In the genomic region with DNA sequence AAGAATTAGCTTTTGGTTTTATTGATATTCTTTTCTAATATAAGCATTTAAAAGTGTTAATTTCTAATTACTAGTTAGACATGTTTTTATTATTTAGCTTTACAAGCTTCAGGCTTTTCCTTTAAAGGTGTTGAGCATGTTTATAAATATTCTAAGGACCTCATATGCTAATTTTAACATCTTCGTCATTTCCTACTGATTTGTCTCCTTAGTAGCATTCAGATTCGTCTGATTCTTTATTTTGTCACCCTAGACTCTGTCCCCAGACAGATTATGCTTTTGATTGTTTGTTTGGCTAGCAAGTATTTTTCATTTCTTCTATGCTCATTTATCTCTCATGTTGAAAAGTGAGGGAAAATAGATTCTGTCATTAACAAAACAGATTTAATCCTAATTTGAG, we compare ENCODE assay signal across 21 cellular contexts. TPM values are rescaled to one million over a fixed set of nuclear protein-coding genes. Genes with fewer than 3 reads are reported as not detected.
DNase-seq lines count a peak whose midpoint lies in the region; ATAC-seq, FAIRE-seq and TF ChIP-seq lines count a peak whose summit lies in the region.
"Had no signal": no experiment of that assay in that cellular context is flagged by ENCODE, and none has a peak within 500 bp of the region (broad histone marks: within the 10 kb centered on the region; RNA-seq: fewer than 3 reads in every experiment).

No MANE protein-coding gene starts in this region.

- H3K27me3 ChIP-seq in CD4-positive, CD25-positive, alpha-beta regulatory T cell (ENCODE audit: control insufficient read depth, insufficient read depth, low read length): no peaks in the 10 kb centered on the region
- no peaks in the 10 kb centered on the region for H3K27me3 ChIP-seq in gastrocnemius medialis
- H3K27me3 ChIP-seq: BE2C, SJCRH30 had no signal

- ATAC-seq in CD4-positive, CD25-positive, alpha-beta regulatory T cell (ENCODE audit: low read depth in 2 of 2): no peak
- ATAC-seq in left ventricle myocardium superior (peak; percentile 62), gastrocnemius medialis (peak; percentile 81 to 92)
- ATAC-seq: A549 had no signal

- no peak for FAIRE-seq in RCC 7860 (lab: Jason Lieb, UNC)
- FAIRE-seq: A549 had no signal

- H3K36me3 Mint-ChIP-seq in CD4-positive, CD25-positive, alpha-beta regulatory T cell: peaks cover 31% of the 10 kb centered on the region
- H3K36me3 Mint-ChIP-seq in HFFc6 (ENCODE audit: low read depth): peaks cover 41% of the 10 kb centered on the region
- H3K36me3 Mint-ChIP-seq in T-helper 2 cell treated with Interferon-gamma antibody and Interleukin-4, amounts not matched to agents 5 μg/mL and 100 μg/mL, for 36 hours (ENCODE audit: low read depth): peaks cover 37% of the 10 kb centered on the region

- H3K9me3 Mint-ChIP-seq in CD4-positive, CD25-positive, alpha-beta regulatory T cell: no peaks in the 10 kb centered on the region
- no peaks in the 10 kb centered on the region for H3K9me3 Mint-ChIP-seq in HFFc6
- H3K9me3 Mint-ChIP-seq in T-helper 2 cell treated with Interferon-gamma antibody and Interleukin-4, amounts not matched to agents 5 μg/mL and 100 μg/mL, for 36 hours: no peaks in the 10 kb centered on the region

- no peak for TF ChIP-seq POLR2A in gastrocnemius medialis (IDR thresholded peaks at IDR 0.05)

- peaks cover 0 to 17% (median 6%) of the 10 kb centered on the region in 4 donors for H3K4me1 Mint-ChIP-seq in CD4-positive, CD25-positive, alpha-beta regulatory T cell
- H3K4me1 Mint-ChIP-seq in HFFc6 (ENCODE audit: low read depth): peaks cover 57% of the 10 kb centered on the region
- H3K4me1 Mint-ChIP-seq in T-helper 2 cell treated with Interferon-gamma antibody and Interleukin-4, amounts not matched to agents 5 μg/mL and 100 μg/mL, for 36 hours (ENCODE audit: low read depth): peaks cover 6% of the 10 kb centered on the region

- DNase-seq in CD4-positive, CD25-positive, alpha-beta regulatory T cell: no peak
- no peak for DNase-seq in HFFc6
- no peak for DNase-seq in left ventricle myocardium superior
- DNase-seq in gastrocnemius medialis: no peak
- no peak for DNase-seq in T-helper 2 cell treated with Interferon-gamma antibody and Interleukin-4, amounts not matched to agents 5 μg/mL and 100 μg/mL, for 36 hours (ENCODE audit: low spot score)
- DNase-seq in RCC 7860 (ENCODE audit: low spot score): no peak
- DNase-seq in inferior parietal cortex (ENCODE audit: extremely low spot score): no peak
- DNase-seq: BE2C; COR-L47; DMS79; H7; Kasumi-1; NCI-H1694; NCI-H2081; NCI-H2171; NCI-H345; NCI-H524; NCI-H774; NK-92 treated with Interleukin-12 subunit alpha and Interleukin-12 subunit beta, amount 100 ng/mL, for 24 hours; SJCRH30 had no signal

- H3K36me3 ChIP-seq in CD4-positive, CD25-positive, alpha-beta regulatory T cell (ENCODE audit: control insufficient read depth, insufficient read depth, low read length): peaks cover 54% of the 10 kb centered on the region
- H3K36me3 ChIP-seq in gastrocnemius medialis: peaks cover 0 to 42% of the 10 kb centered on the region in 2 donors

- no peaks in the 10 kb centered on the region for H3K4me1 ChIP-seq in CD4-positive, CD25-positive, alpha-beta regulatory T cell (ENCODE audit: control insufficient read depth, insufficient read depth, low read length, poor library complexity, severe bottlenecking)
- peaks cover 12 to 16% of the 10 kb centered on the region in 2 donors for H3K4me1 ChIP-seq in gastrocnemius medialis
- H3K4me1 ChIP-seq: A549, BE2C, SJCRH30 had no signal

- H3K4me3 ChIP-seq in CD4-positive, CD25-positive, alpha-beta regulatory T cell (ENCODE audit: low read depth, low read length): no peak overlapping the region
- H3K4me3 ChIP-seq in gastrocnemius medialis: no peak overlapping the region
- H3K4me3 ChIP-seq: A549, SJCRH30 had no signal

- H3K27ac Mint-ChIP-seq in CD4-positive, CD25-positive, alpha-beta regulatory T cell: peak overlapping the region in 2 of 3 donors; percentile 47 to 76
- peak overlapping the region; percentile 67 for H3K27ac Mint-ChIP-seq in HFFc6
- no peak overlapping the region for H3K27ac Mint-ChIP-seq in T-helper 2 cell treated with Interferon-gamma antibody and Interleukin-4, amounts not matched to agents 5 μg/mL and 100 μg/mL, for 36 hours

- intact Hi-C loops in left ventricle myocardium superior (cut with micrococcal nuclease) (no loop called here), gastrocnemius medialis (cut with DNase I; ENCODE audit: low total_unique reads) (loop anchor here (5.0 kb wide), 1 partner anchor 52 kb away; a partner anchor contains a TSS)

- no peak overlapping the region for H3K4me3 Mint-ChIP-seq in CD4-positive, CD25-positive, alpha-beta regulatory T cell
- peak overlapping the region; percentile 11 for H3K4me3 Mint-ChIP-seq in HFFc6
- H3K4me3 Mint-ChIP-seq in T-helper 2 cell treated with Interferon-gamma antibody and Interleukin-4, amounts not matched to agents 5 μg/mL and 100 μg/mL, for 36 hours: no peak overlapping the region

- no peaks in the 10 kb centered on the region for H3K27me3 Mint-ChIP-seq in CD4-positive, CD25-positive, alpha-beta regulatory T cell
- H3K27me3 Mint-ChIP-seq in HFFc6 (ENCODE audit: insufficient read depth): peaks cover 2% of the 10 kb centered on the region
- no peaks in the 10 kb centered on the region for H3K27me3 Mint-ChIP-seq in T-helper 2 cell treated with Interferon-gamma antibody and Interleukin-4, amounts not matched to agents 5 μg/mL and 100 μg/mL, for 36 hours (ENCODE audit: low read depth)

- in situ Hi-C loops in gastrocnemius medialis (cut with MboI; ENCODE audit: low sequenced_read_pairs in 4 of 4): no loop called here

- H3K9me3 ChIP-seq in CD4-positive, CD25-positive, alpha-beta regulatory T cell (ENCODE audit: control insufficient read depth in 2 of 2, low read length in 2 of 2): no peaks in the 10 kb centered on the region
- H3K9me3 ChIP-seq in gastrocnemius medialis: no peaks in the 10 kb centered on the region
- H3K9me3 ChIP-seq: A549, BE2C, SJCRH30 had no signal

- no peak overlapping the region for H3K27ac ChIP-seq in CD4-positive, CD25-positive, alpha-beta regulatory T cell (ENCODE audit: insufficient read depth, low read length, poor library complexity, severe bottlenecking)
- peak overlapping the region; percentile 58 to 64 (median 62) for H3K27ac ChIP-seq in gastrocnemius medialis
- H3K27ac ChIP-seq: A549, SJCRH30 had no signal

- TF ChIP-seq CTCF in HFFc6 (IDR thresholded peaks at IDR 0.05): no peak
- TF ChIP-seq CTCF in gastrocnemius medialis (IDR thresholded peaks at IDR 0.05 in 4 of 5, conservative IDR thresholded peaks at IDR 0.05 in 1 of 5): no peak

RNA-seq across cellular contexts. Expression of a gene that starts 51.7 kb away (rescaled TPM):
- total RNA-seq in CD4-positive, CD25-positive, alpha-beta regulatory T cell: 38.0 TPM
- 1 to 10 TPM; 2.9 to 4.6 (median 4.0) TPM for polyA plus RNA-seq in CD4-positive, CD25-positive, alpha-beta regulatory T cell
- total RNA-seq in HFFc6 (2021; fragmentation: NEBNext Ultra II Directional; extraction: Animal tissue kit (Norgen Biotek cat#: 25700)): 10 to 100 TPM; 43.9 to 51.1 (median 47.8) TPM
- total RNA-seq in left ventricle myocardium superior (89.4 TPM), gastrocnemius medialis (10 to 100 TPM; 33.0 to 71.3 (median 50.7) TPM)

RNA-seq across cellular contexts. Expression of a gene that starts 52.8 kb away (rescaled TPM):
- total RNA-seq in CD4-positive, CD25-positive, alpha-beta regulatory T cell: 15.1 TPM
- 10 to 100 TPM; 57.6 to 83.6 (median 72.8) TPM for polyA plus RNA-seq in CD4-positive, CD25-positive, alpha-beta regulatory T cell
- 10 to 100 TPM; 40.3 to 47.9 (median 43.9) TPM for total RNA-seq in HFFc6 (2021; fragmentation: NEBNext Ultra II Directional; extraction: Animal tissue kit (Norgen Biotek cat#: 25700))
- total RNA-seq in left ventricle myocardium superior: 20.8 TPM
- total RNA-seq in gastrocnemius medialis: 10 to 100 TPM; 23.3 to 32.4 (median 29.7) TPM

Comparison
In these comparisons a context has a peak if more than half of its experiments do, and no peak if none do; other contexts are left out.
1. ATAC-seq: peak in left ventricle myocardium superior (single experiment) and gastrocnemius medialis (2 of 2); none in CD4-positive, CD25-positive, alpha-beta regulatory T cell (0 of 2).